Comparison of ENCODE assay signal across 1 cellular context in genomic region chr9:37922391-37923120, GRCh38.
TF ChIP-seq lines count a peak whose summit lies in the region.

No MANE protein-coding gene starts in this region.

TF ChIP-seq in H1, 55 proteins besides CTCF, POLR2A, EP300 and RAD21:
- no peak for TF ChIP-seq TBP (IDR thresholded peaks at IDR 0.05; ENCODE audit: low read depth, low read length)
- no peak for TF ChIP-seq JUND (IDR thresholded peaks at IDR 0.05; ENCODE audit: low read length)
- TF ChIP-seq RXRA (IDR thresholded peaks at IDR 0.05; ENCODE audit: insufficient read depth, low read depth, low read length): no peak
- no peak for TF ChIP-seq ATF2 (IDR thresholded peaks at IDR 0.05; ENCODE audit: low read length)
- TF ChIP-seq EZH2 (IDR thresholded peaks at IDR 0.05; ENCODE audit: low read depth, low read length, severe bottlenecking): no peak
- no peak for TF ChIP-seq HDAC6 (IDR thresholded peaks at IDR 0.05; ENCODE audit: low read depth, low read length)
- no peak for TF ChIP-seq BRCA1 (IDR thresholded peaks at IDR 0.05; ENCODE audit: low read depth, low read length)
- TF ChIP-seq RNF2 (IDR thresholded peaks at IDR 0.05; ENCODE audit: borderline replicate concordance, low read depth, low read length, missing control alignments, poor library complexity, severe bottlenecking): no peak
- no peak for TF ChIP-seq SIN3A (conservative IDR thresholded peaks at IDR 0.05 in 1 of 2, IDR thresholded peaks at IDR 0.05 in 1 of 2; ENCODE audit: low read depth in 1 of 2, low read length in 2 of 2)
- no peak for TF ChIP-seq SP1 (IDR thresholded peaks at IDR 0.05; ENCODE audit: low read depth, low read length)
- no peak for TF ChIP-seq CREB1 (IDR thresholded peaks at IDR 0.05)
- no peak for TF ChIP-seq MAX (IDR thresholded peaks at IDR 0.05)
- TF ChIP-seq EGR1 (IDR thresholded peaks at IDR 0.05; ENCODE audit: borderline replicate concordance, low read depth, low read length): no peak
- TF ChIP-seq HDAC2 (IDR thresholded peaks at IDR 0.05; ENCODE audit: borderline replicate concordance in 1 of 2, low read depth in 2 of 2, low read length in 2 of 2): no peak
- TF ChIP-seq SRF (IDR thresholded peaks at IDR 0.05; ENCODE audit: low read depth, low read length): no peak
- no peak for TF ChIP-seq RFX5 (IDR thresholded peaks at IDR 0.05; ENCODE audit: borderline replicate concordance, low read depth, low read length)
- no peak for TF ChIP-seq TCF12 (IDR thresholded peaks at IDR 0.05; ENCODE audit: low read depth, low read length)
- no peak for TF ChIP-seq TAF7 (optimal IDR thresholded peaks at IDR 0.05; ENCODE audit: borderline replicate concordance, low read depth, low read length)
